ENCODE assay signal across 8 cellular contexts in genomic region chr11:3840870-3841425, GRCh38. TPM values are rescaled to one million over a fixed set of nuclear protein-coding genes. Genes with fewer than 3 reads are reported as not detected.
DNase-seq lines count a peak whose midpoint lies in the region; ATAC-seq and TF ChIP-seq lines count a peak whose summit lies in the region.

Gene RHOG (minus strand): TSS chr11:3840959. CDS start chr11:3828138, 12,821 bp downstream.

- H3K4me3 ChIP-seq in mucosa of stomach (ENCODE audit: low read length), result peak within 1 kb of the TSS; percentile 58
- peak within 1 kb of the TSS; percentile 75 to 91 (median 84) for H3K4me3 ChIP-seq in transverse colon

- no peak for TF ChIP-seq POLR2A in transverse colon (IDR thresholded peaks at IDR 0.05)

- H3K9me3 ChIP-seq in mucosa of stomach (ENCODE audit: control insufficient read depth, low read length) (no peaks in the 10 kb centered on the region), transverse colon (no peaks in the 10 kb centered on the region)

- no peak for TF ChIP-seq EP300 in transverse colon (IDR thresholded peaks at IDR 0.05; ENCODE audit: low read depth)

- H3K27ac ChIP-seq in transverse colon, result peak within 1 kb of the TSS; percentile 95 to 98 (median 98)

- DNase-seq in AML-193 (lab: John Stamatoyannopoulos, UW) (peak; percentile 78 to 80), NCI-H226 (peak; percentile 93), transverse colon (peak; percentile 88)
- DNase-seq in activated CD8-positive, alpha-beta memory T cell treated with anti-CD3 and anti-CD28 coated beads for 24 hours, result peak; percentile 95

- H3K4me1 ChIP-seq in mucosa of stomach (ENCODE audit: control insufficient read depth, insufficient read depth, low read length) (peaks cover 15% of the 10 kb centered on the region), transverse colon (peaks cover 0 to 56% (median 15%) of the 10 kb centered on the region in 4 donors)

- no peak for TF ChIP-seq CTCF in transverse colon (IDR thresholded peaks at IDR 0.05)

- ATAC-seq in GM18517 (IDR thresholded peaks at IDR 0.05; ENCODE audit: unreplicated experiment) (peak; percentile 25), HG02973 (IDR thresholded peaks at IDR 0.05; ENCODE audit: unreplicated experiment) (peak; percentile 42), esophagus mucosa (peak; percentile 81)

- H3K27me3 ChIP-seq in mucosa of stomach (ENCODE audit: control insufficient read depth, insufficient read depth, low read length), result no peaks in the 10 kb centered on the region
- no peaks in the 10 kb centered on the region for H3K27me3 ChIP-seq in transverse colon

- peak within 1 kb of the TSS; percentile 88 for H3K9ac ChIP-seq in mucosa of stomach (ENCODE audit: low read length)

- in situ Hi-C loops in transverse colon (cut with MboI; ENCODE audit: low pct_ligation_motif_present in 1 of 4, low pct_unique_long_range_greater_than_20kb in 1 of 4, low sequenced_read_pairs in 3 of 4), result no loop called here

- 0% methylated on average over 8 of the region's 42 CpGs; no CpG with 5 or more reads in 1 of the 2 donors for WGBS in transverse colon (ENCODE audit: low coverage in 1 of 2), 2 donors

- intact Hi-C loops in transverse colon (cut with DNase I; ENCODE audit: low total_unique reads), result loop anchor here (5.0 kb wide), 1 partner anchor 34 kb away; the partner anchor contains the start of gene PGAP2

- no peaks in the 10 kb centered on the region for H3K36me3 ChIP-seq in mucosa of stomach (ENCODE audit: control insufficient read depth, insufficient read depth, low read length)
- H3K36me3 ChIP-seq in transverse colon, result no peaks in the 10 kb centered on the region

RNA-seq across cellular contexts. Expression of gene RHOG, which starts in this region (rescaled TPM):
- 59.7 TPM for total RNA-seq in esophagus mucosa
- 100 to 1,000 TPM in 1 of 4 donors, 10 to 100 TPM in 3; 21.7 to 146 (median 80.6) TPM for total RNA-seq in transverse colon

Comparison
In these comparisons a context has a peak if more than half of its experiments do, and no peak if none do; other contexts are left out.
1. Peak in every context shown above with its lines: DNase-seq, ATAC-seq, H3K4me3 ChIP-seq and H3K27ac ChIP-seq.
2. ATAC-seq: peak in every context shown above with its lines; median percentile 81 in esophagus mucosa; 42 in HG02973; 25 in GM18517.